Comparison of ENCODE assay signal across 2 cellular contexts in genomic region chr2:139763705-139764104, GRCh38.
TF ChIP-seq lines count a peak whose summit lies in the region.

No MANE protein-coding gene starts in this region.

TF ChIP-seq in GM23338, 12 proteins besides CTCF, POLR2A, EP300 and RAD21:
- TF ChIP-seq JUNB (IDR thresholded peaks at IDR 0.05; ENCODE audit: unreplicated experiment) (no peak), EZH2phosphoT487 (IDR thresholded peaks at IDR 0.05; ENCODE audit: unreplicated experiment) (no peak), EZH2 (IDR thresholded peaks at IDR 0.05; ENCODE audit: low read depth, unreplicated experiment) (no peak), POLR2AphosphoS5 (IDR thresholded peaks at IDR 0.05; ENCODE audit: low read depth) (no peak), ETS1 (IDR thresholded peaks at IDR 0.05) (no peak), ZNF462 (CRISPR knock-in tag; IDR thresholded peaks at IDR 0.05) (no peak), NANOG (IDR thresholded peaks at IDR 0.05; ENCODE audit: borderline replicate concordance) (no peak), ZNF114 (CRISPR knock-in tag; IDR thresholded peaks at IDR 0.05) (no peak), STAT1 (IDR thresholded peaks at IDR 0.05; ENCODE audit: unreplicated experiment) (no peak), REST (IDR thresholded peaks at IDR 0.05; ENCODE audit: unreplicated experiment) (no peak), CREB1 (CRISPR knock-in tag; IDR thresholded peaks at IDR 0.05; ENCODE audit: low read depth) (no peak), ZNF331 (CRISPR knock-in tag; IDR thresholded peaks at IDR 0.05; ENCODE audit: low read depth) (no peak)

TF ChIP-seq in H1, 55 proteins besides CTCF, POLR2A, EP300 and RAD21:
- TF ChIP-seq BRCA1 (IDR thresholded peaks at IDR 0.05; ENCODE audit: low read depth, low read length) = no peak
- TF ChIP-seq GABPA (IDR thresholded peaks at IDR 0.05; ENCODE audit: borderline replicate concordance, insufficient read depth, low read length) = no peak
- TF ChIP-seq NRF1 (IDR thresholded peaks at IDR 0.05; ENCODE audit: low read depth, low read length) = no peak
- no peak for TF ChIP-seq MAX (IDR thresholded peaks at IDR 0.05)
- TF ChIP-seq TBP (IDR thresholded peaks at IDR 0.05; ENCODE audit: low read depth, low read length) = no peak
- no peak for TF ChIP-seq SIN3A (conservative IDR thresholded peaks at IDR 0.05 in 1 of 2, IDR thresholded peaks at IDR 0.05 in 1 of 2; ENCODE audit: low read depth in 1 of 2, low read length in 2 of 2)
- TF ChIP-seq SIRT6 (IDR thresholded peaks at IDR 0.05; ENCODE audit: low read length) = no peak
- TF ChIP-seq TEAD4 (IDR thresholded peaks at IDR 0.05; ENCODE audit: low read depth, low read length) = no peak
